Comparison of ENCODE assay signal across 9 cellular contexts in genomic region chr12:132154341-132154761, GRCh38. TPM values are rescaled to one million over a fixed set of nuclear protein-coding genes. Genes with fewer than 3 reads are reported as not detected.
DNase-seq lines count a peak whose midpoint lies in the region; ATAC-seq and TF ChIP-seq lines count a peak whose summit lies in the region.
"Had no signal": no experiment of that assay in that cellular context is flagged by ENCODE, and none has a peak within 500 bp of the region (broad histone marks: within the 10 kb centered on the region; RNA-seq: fewer than 3 reads in every experiment).

No MANE protein-coding gene starts in this region.

- no peaks in the 10 kb centered on the region for H3K27me3 Mint-ChIP-seq in CD4-positive, alpha-beta T cell
- H3K27me3 Mint-ChIP-seq in CD14-positive monocyte (ENCODE audit: low read depth in 3 of 3): peaks cover 0 to 5% (median 2%) of the 10 kb centered on the region in 3 donors
- H3K27me3 Mint-ChIP-seq: activated CD4-positive, alpha-beta memory T cell treated with anti-CD3 and anti-CD28 coated beads, Interleukin-2, amount 10 ng/mL, durations not matched to agents 7 days and 5 days had no signal

- H3K27ac Mint-ChIP-seq in CD4-positive, alpha-beta T cell: no peak overlapping the region
- peak overlapping the region in 2 of 7 donors; percentile 49 to 61 for H3K27ac Mint-ChIP-seq in CD14-positive monocyte
- H3K27ac Mint-ChIP-seq: activated CD4-positive, alpha-beta memory T cell treated with anti-CD3 and anti-CD28 coated beads, Interleukin-2, amount 10 ng/mL, durations not matched to agents 7 days and 5 days had no signal

- no peaks in the 10 kb centered on the region for H3K79me2 ChIP-seq in mesendoderm (ENCODE audit: control insufficient read depth, insufficient read depth, low read length)

- no peaks in the 10 kb centered on the region for H3K4me1 Mint-ChIP-seq in CD4-positive, alpha-beta T cell (ENCODE audit: low read depth)
- peaks cover 7% of the 10 kb centered on the region for H3K4me1 Mint-ChIP-seq in CD14-positive monocyte
- H3K4me1 Mint-ChIP-seq: activated CD4-positive, alpha-beta memory T cell treated with anti-CD3 and anti-CD28 coated beads, Interleukin-2, amount 10 ng/mL, durations not matched to agents 7 days and 5 days had no signal

- CTCF ChIA-PET in CD4-positive, alpha-beta T cell (lab: Charles Lee): interaction anchor here (0.8 to 1.3 kb wide), 15 partner anchors 7 to 461 kb away, joined by 3 to 21 read pairs (median 4); partner anchors contain the start of gene DDX51

- no peaks in the 10 kb centered on the region for H3K9me3 ChIP-seq in CD4-positive, alpha-beta T cell (ENCODE audit: control insufficient read depth, low read length)
- H3K9me3 ChIP-seq in NT2/D1 (ENCODE audit: insufficient read depth, low read length): peaks cover 24% of the 10 kb centered on the region

- no peak overlapping the region for H3K4me2 ChIP-seq in mesendoderm (ENCODE audit: low read length)

- H3K4me1 ChIP-seq in NT2/D1 (ENCODE audit: insufficient read depth, insufficient read length): peaks cover 7% of the 10 kb centered on the region
- H3K4me1 ChIP-seq in mesendoderm (ENCODE audit: control insufficient read depth, low read depth, low read length): no peaks in the 10 kb centered on the region

- H3K27me3 ChIP-seq in CD4-positive, alpha-beta T cell (ENCODE audit: control insufficient read depth, insufficient read depth, low read length): no peaks in the 10 kb centered on the region
- H3K27me3 ChIP-seq in NT2/D1 (ENCODE audit: insufficient read depth, insufficient read length): no peaks in the 10 kb centered on the region
- H3K27me3 ChIP-seq in mesendoderm (ENCODE audit: insufficient read depth, low read length, poor library complexity): no peaks in the 10 kb centered on the region

- no peak for TF ChIP-seq CTCF in CD4-positive, alpha-beta T cell (IDR thresholded peaks at IDR 0.05)
- no peak for TF ChIP-seq CTCF in CD14-positive monocyte (IDR thresholded peaks at IDR 0.05)

- H3K56ac ChIP-seq in mesendoderm (ENCODE audit: low read length): no peak overlapping the region

- H3K27ac ChIP-seq in CD4-positive, alpha-beta T cell (ENCODE audit: low read depth, low read length): no peak overlapping the region
- no peak overlapping the region for H3K27ac ChIP-seq in mesendoderm (ENCODE audit: low read depth, low read length)

- WGBS in mesendoderm (ENCODE audit: extremely low coverage, insufficient coverage, low lambda C conversion rate): no CpG with 5 or more reads among the region's 21 CpGs

- no peak overlapping the region for H2AK5ac ChIP-seq in mesendoderm (ENCODE audit: low read length)

- no peak overlapping the region for H3K4me3 ChIP-seq in NT2/D1 (ENCODE audit: insufficient read length, low read depth)
- no peak overlapping the region for H3K4me3 ChIP-seq in mesendoderm (ENCODE audit: low read length)

- H3K23ac ChIP-seq in mesendoderm (ENCODE audit: low read length): no peak overlapping the region

- no peak overlapping the region for H4K8ac ChIP-seq in mesendoderm (ENCODE audit: low read depth, low read length)

- ATAC-seq in CD4-positive, alpha-beta T cell (ENCODE audit: poor library complexity): peak; percentile 5
- peak; percentile 18 for ATAC-seq in GM21526 (IDR thresholded peaks at IDR 0.05; ENCODE audit: low FRiP score, unreplicated experiment)

- POLR2A ChIA-PET in CD4-positive, alpha-beta T cell (lab: Charles Lee): interaction anchor here (0.9 to 1.7 kb wide), 7 partner anchors 9 to 276 kb away, joined by 3 to 12 read pairs (median 4); partner anchors contain the start of gene NOC4L

- no peak overlapping the region for H2BK120ac ChIP-seq in mesendoderm (ENCODE audit: low read depth, low read length)

- DNase-seq in CD4-positive, alpha-beta T cell: no peak
- no peak for DNase-seq in NT2/D1 (ENCODE audit: low read depth, low spot score)
- peak; percentile 22 for DNase-seq in mesendoderm
- DNase-seq in AG08396 (ENCODE audit: low spot score): no peak
- no peak for DNase-seq in OCI-M2 (lab: John Stamatoyannopoulos, UW; ENCODE audit: unreplicated experiment)
- no peak for DNase-seq in D341Med (ENCODE audit: low spot score)
- DNase-seq in CD14-positive monocyte (ENCODE audit: low spot score): no peak

- H2BK15ac ChIP-seq in mesendoderm (replicated peaks; ENCODE audit: low read depth): no peak overlapping the region

- no peaks in the 10 kb centered on the region for H3K9me3 Mint-ChIP-seq in CD4-positive, alpha-beta T cell
- peaks cover 0 to 5% (median 0%) of the 10 kb centered on the region in 7 donors for H3K9me3 Mint-ChIP-seq in CD14-positive monocyte
- H3K9me3 Mint-ChIP-seq: activated CD4-positive, alpha-beta memory T cell treated with anti-CD3 and anti-CD28 coated beads, Interleukin-2, amount 10 ng/mL, durations not matched to agents 7 days and 5 days had no signal

- no peaks in the 10 kb centered on the region for H3K79me1 ChIP-seq in mesendoderm (ENCODE audit: low read length)

- no peak overlapping the region for H3K4ac ChIP-seq in mesendoderm (ENCODE audit: low read depth, low read length)

- H3K36me3 ChIP-seq in NT2/D1 (ENCODE audit: insufficient read depth, insufficient read length, low read length) (peaks cover 49% of the 10 kb centered on the region), mesendoderm (ENCODE audit: control insufficient read depth, insufficient read depth, low read length) (peaks cover 14% of the 10 kb centered on the region)

- peak overlapping the region; percentile 73 for H3K9ac ChIP-seq in NT2/D1 (ENCODE audit: insufficient read length, low read depth)
- H3K9ac ChIP-seq in mesendoderm (ENCODE audit: low read length): no peak overlapping the region

- H3K18ac ChIP-seq in mesendoderm (ENCODE audit: low read length): no peak overlapping the region

- intact Hi-C loops in CD4-positive, alpha-beta T cell (cut with DNase I, micrococcal nuclease): loop anchor here (1.0 to 5.0 kb wide), 9 partner anchors 33 to 460 kb away; no protein-coding TSS in a partner anchor
- intact Hi-C loops in CD14-positive monocyte (cut with micrococcal nuclease): loop anchor here in 1 of 2 donors (5.0 kb wide), 1 partner anchor 463 kb away; the partner anchor contains the start of gene P2RX2

- H4K5ac ChIP-seq in mesendoderm (ENCODE audit: low read length): no peak overlapping the region

- H2BK5ac ChIP-seq in mesendoderm (ENCODE audit: low read length): no peak overlapping the region

- H3K36me3 Mint-ChIP-seq in CD4-positive, alpha-beta T cell (ENCODE audit: low read depth): no peaks in the 10 kb centered on the region
- peaks cover 0 to 19% of the 10 kb centered on the region in 2 donors for H3K36me3 Mint-ChIP-seq in CD14-positive monocyte

- H3K4me3 Mint-ChIP-seq in CD4-positive, alpha-beta T cell: no peak overlapping the region
- H3K4me3 Mint-ChIP-seq in CD14-positive monocyte: peak overlapping the region in 1 of 2 donors; percentile 74
- H3K4me3 Mint-ChIP-seq: activated CD4-positive, alpha-beta memory T cell treated with anti-CD3 and anti-CD28 coated beads, Interleukin-2, amount 10 ng/mL, durations not matched to agents 7 days and 5 days had no signal

RNA-seq across cellular contexts. Expression of gene NOC4L, which starts 10.1 kb away (rescaled TPM):
- 10 to 100 TPM; 21.8 to 22.3 TPM for total RNA-seq in CD4-positive, alpha-beta T cell
- 47.8 TPM for polyA plus RNA-seq in mesendoderm (2013, experiment 1 of 2)
- polyA plus RNA-seq in mesendoderm (2013, experiment 2 of 2): 47.2 TPM
- polyA plus RNA-seq in CD14-positive monocyte: 10 to 100 TPM; 17.9 to 18.0 TPM

RNA-seq across cellular contexts. Expression of gene DDX51, which starts 10.2 kb away (rescaled TPM):
- total RNA-seq in CD4-positive, alpha-beta T cell: 10 to 100 TPM; 58.0 to 59.3 TPM
- polyA plus RNA-seq in mesendoderm (2013, experiment 1 of 2): 11.8 TPM
- polyA plus RNA-seq in mesendoderm (2013, experiment 2 of 2): 10.3 TPM
- 1 to 10 TPM; 1.7 to 2.7 TPM for polyA plus RNA-seq in CD14-positive monocyte
